ENCODE assay signal across 11 cellular contexts in the genomic region with DNA sequence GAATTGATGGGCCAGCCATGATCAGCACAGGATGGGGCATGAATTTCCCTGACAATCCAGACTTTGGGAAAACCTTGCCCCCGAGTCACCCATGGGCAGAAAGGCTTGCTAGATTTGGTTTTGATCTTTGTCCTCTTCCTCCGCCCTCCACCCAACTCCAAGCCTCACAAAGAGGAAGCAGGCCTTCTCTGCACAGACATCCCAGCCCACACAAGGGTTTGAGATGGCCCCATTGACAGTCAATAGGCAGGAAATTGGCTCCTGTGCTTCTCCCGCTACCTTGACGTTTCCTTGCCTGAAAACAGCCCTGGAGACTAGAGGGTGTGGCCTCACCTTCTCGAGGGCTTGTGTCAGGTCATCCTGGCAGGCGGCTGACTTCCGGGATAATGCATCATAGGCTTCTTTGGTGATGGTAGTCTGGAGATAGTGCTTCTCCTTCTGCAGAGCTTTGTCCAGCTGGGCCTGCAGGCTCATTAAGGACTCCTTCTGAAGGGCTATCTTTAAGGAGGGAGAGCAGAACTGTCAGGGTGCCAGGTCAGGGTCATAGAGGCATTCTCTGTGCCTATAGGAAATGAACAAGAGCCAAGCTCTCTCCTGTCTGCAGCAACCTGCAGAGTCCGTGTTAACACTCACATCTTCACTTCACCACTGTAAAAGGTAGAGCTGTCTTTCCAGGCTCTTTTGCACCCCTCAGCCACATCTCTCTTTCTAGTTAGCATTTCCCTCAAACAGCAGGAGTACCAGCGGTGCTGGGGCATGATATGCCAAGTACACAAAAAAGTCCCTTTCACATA. TPM values are rescaled to one million over a fixed set of nuclear protein-coding genes. Genes with fewer than 3 reads are reported as not detected.
A peak's percentile ranks its signal among the peaks of the same experiment; 100 is the strongest.
DNase-seq lines count a peak whose midpoint lies in the region; ATAC-seq and TF ChIP-seq lines count a peak whose summit lies in the region.
"Had no signal": no experiment of that assay in that cellular context is flagged by ENCODE, and none has a peak within 500 bp of the region (broad histone marks: within the 10 kb centered on the region; RNA-seq: fewer than 3 reads in every experiment).

No MANE protein-coding gene starts in this region.

- H3K4me1 Mint-ChIP-seq in CD14-positive monocyte = peaks cover 24% of the 10 kb centered on the region
- H3K4me1 Mint-ChIP-seq in brain = peaks cover 23% of the 10 kb centered on the region

- H3K27ac Mint-ChIP-seq in CD14-positive monocyte (peak overlapping the region; percentile 70 to 93 (median 86)), brain (peak overlapping the region; percentile 21 to 94 (median 73))
- H3K27ac Mint-ChIP-seq: activated CD4-positive, alpha-beta T cell treated with anti-CD3 and anti-CD28 coated beads for 36 hours; T-helper 1 cell treated with Interleukin-12 subunit alpha and Interleukin-12 subunit beta and Interleukin-4 antibody, amounts not matched to agents 30 μg/mL and 1 μg/mL, for 36 hours had no signal

- peak overlapping the region; percentile 60 to 77 for H3K4me3 Mint-ChIP-seq in CD14-positive monocyte
- no peak overlapping the region for H3K4me3 Mint-ChIP-seq in brain
- H3K4me3 Mint-ChIP-seq: activated CD4-positive, alpha-beta T cell treated with anti-CD3 and anti-CD28 coated beads for 36 hours; T-helper 1 cell treated with Interleukin-12 subunit alpha and Interleukin-12 subunit beta and Interleukin-4 antibody, amounts not matched to agents 30 μg/mL and 1 μg/mL, for 36 hours had no signal

- H3K9me3 Mint-ChIP-seq in CD14-positive monocyte (peaks cover 0 to 2% (median 0%) of the 10 kb centered on the region in 7 donors), brain (peaks cover 0 to 4% (median 0%) of the 10 kb centered on the region in 5 experiments)
- H3K9me3 Mint-ChIP-seq: T-helper 1 cell treated with Interleukin-12 subunit alpha and Interleukin-12 subunit beta and Interleukin-4 antibody, amounts not matched to agents 30 μg/mL and 1 μg/mL, for 36 hours had no signal

- no peak overlapping the region for H3K4me3 ChIP-seq in ascending aorta

- H3K36me3 Mint-ChIP-seq in CD14-positive monocyte = peaks cover 6 to 13% of the 10 kb centered on the region in 2 donors
- peaks cover 5% of the 10 kb centered on the region for H3K36me3 Mint-ChIP-seq in brain

- intact Hi-C loops in CD14-positive monocyte (cut with micrococcal nuclease) (loop anchor here (2.0 to 10.0 kb wide), 4 partner anchors 109 to 339 kb away; no protein-coding TSS in a partner anchor), ascending aorta (cut with DNase I) (no loop called here)

- H3K9me3 ChIP-seq in ascending aorta = no peaks in the 10 kb centered on the region

- H3K4me1 ChIP-seq in ascending aorta = no peaks in the 10 kb centered on the region

- ATAC-seq in HG03520 (IDR thresholded peaks at IDR 0.05; ENCODE audit: unreplicated experiment) = peak; percentile 47

- DNase-seq in CD14-positive monocyte (ENCODE audit: low spot score) (no peak), mucosa of gallbladder (ENCODE audit: low spot score) (peak; percentile 26), NCI-H1694 treated with DMSO at 0.1 percent for 48 hours (lab: John Stamatoyannopoulos, UW) (no peak), ascending aorta (ENCODE audit: low spot score in 2 of 2) (no peak), EL (no peak)
- no peak for DNase-seq in NK-92 treated with Interleukin-12 subunit alpha and Interleukin-12 subunit beta, amount 100 ng/mL, for 24 hours (lab: John Stamatoyannopoulos, UW)

- peaks cover 0 to 2% (median 0%) of the 10 kb centered on the region in 3 donors for H3K27me3 Mint-ChIP-seq in CD14-positive monocyte (ENCODE audit: low read depth in 3 of 3)
- H3K27me3 Mint-ChIP-seq in brain = no peaks in the 10 kb centered on the region
- H3K27me3 Mint-ChIP-seq: activated CD4-positive, alpha-beta T cell treated with anti-CD3 and anti-CD28 coated beads for 36 hours had no signal

- H3K27me3 ChIP-seq in ascending aorta = no peaks in the 10 kb centered on the region
- H3K27me3 ChIP-seq: brain microvascular endothelial cell had no signal

- no peak overlapping the region for H3K27ac ChIP-seq in ascending aorta
- H3K27ac ChIP-seq: brain microvascular endothelial cell had no signal

- no peaks in the 10 kb centered on the region for H3K36me3 ChIP-seq in ascending aorta
- H3K36me3 ChIP-seq: brain microvascular endothelial cell had no signal

- no peak for TF ChIP-seq CTCF in CD14-positive monocyte (IDR thresholded peaks at IDR 0.05)
- no peak for TF ChIP-seq CTCF in brain (conservative IDR thresholded peaks at IDR 0.05)
- TF ChIP-seq CTCF in ascending aorta (IDR thresholded peaks at IDR 0.05) = no peak

RNA-seq across cellular contexts. Expression of gene DHX38, which starts 32.2 kb away (rescaled TPM):
- polyA plus RNA-seq in CD14-positive monocyte (10 to 100 TPM in 1 of 2 donors, 1 to 10 TPM in 1; 9.1 to 19.2 TPM), brain (ENCODE audit: insufficient read depth, low read depth, low replicate concordance) (44.2 TPM)
- total RNA-seq in mucosa of gallbladder (55.7 TPM), ascending aorta (11.7 TPM)

RNA-seq across cellular contexts. Expression of gene TXNL4B, which starts 32.4 kb away (rescaled TPM):
- polyA plus RNA-seq in CD14-positive monocyte (10 to 100 TPM in 1 of 2 donors, 1 to 10 TPM in 1; 7.0 to 10.9 TPM), brain (ENCODE audit: insufficient read depth, low read depth, low replicate concordance) (7.5 TPM)
- total RNA-seq in mucosa of gallbladder (14.0 TPM), ascending aorta (2.4 TPM)

RNA-seq across cellular contexts. Expression of gene PMFBP1, which starts 46.1 kb away (rescaled TPM):
- polyA plus RNA-seq in CD14-positive monocyte = under 1 TPM; 0.18 to 0.87 TPM
- 0.41 TPM for polyA plus RNA-seq in brain (ENCODE audit: insufficient read depth, low read depth, low replicate concordance)
- 0.66 TPM for total RNA-seq in mucosa of gallbladder
- total RNA-seq in ascending aorta = not detected

Comparison
In these comparisons a context has a peak if more than half of its experiments do, and no peak if none do; other contexts are left out.
1. H3K4me3 Mint-ChIP-seq: peak in CD14-positive monocyte (2 of 2); none in brain (0 of 5).